ENCODE assay signal across 21 cellular contexts in genomic region chr2:231965118-231965517, GRCh38. TPM values are rescaled to one million over a fixed set of nuclear protein-coding genes. Genes with fewer than 3 reads are reported as not detected.
DNase-seq lines count a peak whose midpoint lies in the region; ATAC-seq and TF ChIP-seq lines count a peak whose summit lies in the region.
"Had no signal": no experiment of that assay in that cellular context is flagged by ENCODE, and none has a peak within 500 bp of the region (broad histone marks: within the 10 kb centered on the region; RNA-seq: fewer than 3 reads in every experiment).

No MANE protein-coding gene starts in this region.

- peaks cover 13% of the 10 kb centered on the region for H3K36me3 Mint-ChIP-seq in endodermal cell (ENCODE audit: low read depth)

- H3K4me1 Mint-ChIP-seq in endodermal cell = peaks cover 4% of the 10 kb centered on the region

- H3K9ac ChIP-seq in endodermal cell (ENCODE audit: extremely low read depth, low read length, poor library complexity, severe bottlenecking) = no peak overlapping the region

- WGBS in endodermal cell (ENCODE audit: insufficient coverage in 1 of 2, insufficient read length in 1 of 2), 2 experiments = 67 to 94% methylated on average over 1 of the region's 1 CpG
- WGBS in body of pancreas, 2 donors = 16 to 27% methylated on average over 1 of the region's 1 CpG

- H3K27ac Mint-ChIP-seq in endodermal cell = no peak overlapping the region
- H3K27ac Mint-ChIP-seq: activated naive CD8-positive, alpha-beta T cell treated with anti-CD3 and anti-CD28 coated beads, Interleukin-2, amount 10 ng/mL, durations not matched to agents 7 days and 5 days had no signal

- TF ChIP-seq CTCF in GM12865 (IDR thresholded peaks at IDR 0.05; ENCODE audit: insufficient read depth, low read depth, low read length, missing control alignments) (no peak), endodermal cell (conservative IDR thresholded peaks at IDR 0.05) (no peak), body of pancreas (IDR thresholded peaks at IDR 0.05) (no peak)

- peaks cover 18% of the 10 kb centered on the region for H3K9me3 Mint-ChIP-seq in endodermal cell

- H3K9me3 ChIP-seq in endodermal cell (ENCODE audit: control insufficient read depth, low read length) = peaks cover 23% of the 10 kb centered on the region
- no peaks in the 10 kb centered on the region for H3K9me3 ChIP-seq in body of pancreas
- H3K9me3 ChIP-seq: breast epithelium, esophagus muscularis mucosa, heart left ventricle, MG63 had no signal

- intact Hi-C loops in Right ventricle myocardium superior (cut with DNase I) = no loop called here
- intact Hi-C loops in body of pancreas (cut with DNase I) = no loop called here

- no peak for TF ChIP-seq POLR2A in body of pancreas (IDR thresholded peaks at IDR 0.05)

- H3K27me3 ChIP-seq in endodermal cell (ENCODE audit: control insufficient read depth, insufficient read depth, low read length, poor library complexity, severe bottlenecking) (no peaks in the 10 kb centered on the region), body of pancreas (no peaks in the 10 kb centered on the region)
- H3K27me3 ChIP-seq: breast epithelium, esophagus muscularis mucosa, heart left ventricle, MG63, neutrophil had no signal

- H3K36me3 ChIP-seq in endodermal cell (ENCODE audit: control insufficient read depth, insufficient read depth, low read length) = no peaks in the 10 kb centered on the region
- no peaks in the 10 kb centered on the region for H3K36me3 ChIP-seq in body of pancreas (replicated peaks in 1 of 2; ENCODE audit: insufficient read depth in 1 of 2, low read depth in 2 of 2)
- H3K36me3 ChIP-seq: breast epithelium, esophagus muscularis mucosa, HAP-1, heart left ventricle, MG63, neutrophil had no signal

- no peaks in the 10 kb centered on the region for H3K27me3 Mint-ChIP-seq in endodermal cell (ENCODE audit: insufficient read depth)
- H3K27me3 Mint-ChIP-seq: activated naive CD8-positive, alpha-beta T cell treated with anti-CD3 and anti-CD28 coated beads, Interleukin-2, amount 10 ng/mL, durations not matched to agents 7 days and 5 days had no signal

- H3K4me1 ChIP-seq in endodermal cell (ENCODE audit: control insufficient read depth, insufficient read depth, low read length) (no peaks in the 10 kb centered on the region), body of pancreas (peaks cover 27% of the 10 kb centered on the region)
- H3K4me1 ChIP-seq: breast epithelium had no signal

- ATAC-seq in Right ventricle myocardium superior (ENCODE audit: poor library complexity) (no peak), body of pancreas (no peak)
- ATAC-seq: heart left ventricle, sciatic nerve had no signal

- DNase-seq in AML-193 (lab: John Stamatoyannopoulos, UW) (peak; percentile 10 to 30), GM12865 (ENCODE audit: low read depth) (peak; percentile 7), NCI-H2196 treated with DMSO at 0.1 percent for 48 hours (lab: John Stamatoyannopoulos, UW; ENCODE audit: unreplicated experiment) (peak; percentile 8), endodermal cell (no peak), NCI-H1105 (lab: John Stamatoyannopoulos, UW) (no peak), COR-L47 (lab: John Stamatoyannopoulos, UW) (no peak), Right ventricle myocardium superior (no peak), body of pancreas (no peak)
- DNase-seq: activated naive CD8-positive, alpha-beta T cell treated with anti-CD3 and anti-CD28 coated beads, Interleukin-2, amount 10 ng/mL, durations not matched to agents 7 days and 5 days; activated T-cell treated with anti-CD3 and anti-CD28 coated beads for 4 hours; heart left ventricle; MG63; midbrain; NCI-H446 treated with DMSO at 0.1 percent for 48 hours; substantia nigra had no signal

- H3K27ac ChIP-seq in endodermal cell (ENCODE audit: low read depth, low read length) (peak overlapping the region; percentile 8), body of pancreas (no peak overlapping the region)
- H3K27ac ChIP-seq: breast epithelium, esophagus muscularis mucosa, heart left ventricle, neutrophil had no signal

- no peak overlapping the region for H3K4me3 ChIP-seq in GM12865 (ENCODE audit: low read depth, low read length)
- H3K4me3 ChIP-seq in endodermal cell (ENCODE audit: low read length) = no peak overlapping the region
- no peak overlapping the region for H3K4me3 ChIP-seq in body of pancreas
- H3K4me3 ChIP-seq: breast epithelium, esophagus muscularis mucosa, HAP-1, heart left ventricle, MG63 had no signal

- H3K4me3 Mint-ChIP-seq in endodermal cell = no peak overlapping the region
- H3K4me3 Mint-ChIP-seq: activated naive CD8-positive, alpha-beta T cell treated with anti-CD3 and anti-CD28 coated beads, Interleukin-2, amount 10 ng/mL, durations not matched to agents 7 days and 5 days had no signal

RNA-seq across cellular contexts. Expression of gene DIS3L2, which starts 3.6 kb away (rescaled TPM):
- total RNA-seq in endodermal cell (10 to 100 TPM; 39.5 to 42.4 TPM), Right ventricle myocardium superior (17.6 TPM), body of pancreas (100 to 1,000 TPM in 1 of 2 donors, 10 to 100 TPM in 1; 27.8 to 113 TPM)
- 28.4 TPM for polyA plus RNA-seq in endodermal cell (2013, experiment 1 of 2)
- polyA plus RNA-seq in endodermal cell (2013, experiment 2 of 2) = 24.8 TPM

RNA-seq across cellular contexts. Expression of gene NPPC, which starts 38.9 kb away (rescaled TPM):
- total RNA-seq in endodermal cell (under 1 TPM in 1 of 2 donors, not detected in 1; 0.84 TPM), Right ventricle myocardium superior (7.7 TPM), body of pancreas (1 to 10 TPM in 1 of 2 donors, not detected in 1; 1.3 TPM)
- polyA plus RNA-seq in endodermal cell (2013, experiment 1 of 2) = 13.3 TPM
- 7.0 TPM for polyA plus RNA-seq in endodermal cell (2013, experiment 2 of 2)
- total RNA-seq: HT1080 had no signal

Comparison
In these comparisons a context has a peak if more than half of its experiments do, and no peak if none do; other contexts are left out.
1. DNase-seq: peak in AML-193 (2 of 2), GM12865 (single experiment) and NCI-H2196 treated with DMSO at 0.1 percent for 48 hours (single experiment); none in endodermal cell (single experiment), NCI-H1105 (single experiment), COR-L47 (single experiment), Right ventricle myocardium superior (single experiment) and body of pancreas (0 of 4).